ENCODE assay signal across 1 cellular context in genomic region chr20:63116412-63117106, GRCh38.
TF ChIP-seq lines count a peak whose summit lies in the region.

No MANE protein-coding gene starts in this region.

TF ChIP-seq in WTC11, 78 proteins besides CTCF, POLR2A, EP300 and RAD21 (continued from another document):
- peak; percentile 87 for TF ChIP-seq FOXP4 (CRISPR knock-in tag; IDR thresholded peaks at IDR 0.05)
- TF ChIP-seq SP1 (CRISPR knock-in tag; conservative IDR thresholded peaks at IDR 0.05): no peak
- TF ChIP-seq ERG (CRISPR knock-in tag; IDR thresholded peaks at IDR 0.05): no peak
- TF ChIP-seq NR1H2 (CRISPR knock-in tag; IDR thresholded peaks at IDR 0.05): no peak
